21 cellular contexts compared by ENCODE assay signal in genomic region chr3:100124116-100124767, GRCh38. TPM values are rescaled to one million over a fixed set of nuclear protein-coding genes. Genes with fewer than 3 reads are reported as not detected.
DNase-seq lines count a peak whose midpoint lies in the region; ATAC-seq and TF ChIP-seq lines count a peak whose summit lies in the region.
"Had no signal": no experiment of that assay in that cellular context is flagged by ENCODE, and none has a peak within 500 bp of the region (broad histone marks: within the 10 kb centered on the region; RNA-seq: fewer than 3 reads in every experiment).

No MANE protein-coding gene starts in this region.

- TF ChIP-seq CTCF in ascending aorta (IDR thresholded peaks at IDR 0.05): no peak
- TF ChIP-seq CTCF in spleen (IDR thresholded peaks at IDR 0.05 in 8 of 11, conservative IDR thresholded peaks at IDR 0.05 in 3 of 11): no peak
- TF ChIP-seq CTCF in upper lobe of right lung (IDR thresholded peaks at IDR 0.05): no peak

- H3K36me3 ChIP-seq in ascending aorta (no peaks in the 10 kb centered on the region), spleen (no peaks in the 10 kb centered on the region), upper lobe of right lung (no peaks in the 10 kb centered on the region)
- H3K36me3 ChIP-seq in CD8-positive, alpha-beta memory T cell (ENCODE audit: insufficient read depth, low read length): no peaks in the 10 kb centered on the region
- H3K36me3 ChIP-seq: brain microvascular endothelial cell, MG63, prostate gland had no signal

- no peaks in the 10 kb centered on the region for H3K27me3 Mint-ChIP-seq in CD8-positive, alpha-beta memory T cell
- H3K27me3 Mint-ChIP-seq: stimulated activated naive CD8-positive, alpha-beta T cell treated with anti-CD3 and anti-CD28 coated beads, Interleukin-15, Interleukin-2, amounts not matched to agents 100 ng/mL and 50 ng/mL, for 24 hours; T-helper 17 cell had no signal

- H3K36me3 Mint-ChIP-seq in CD8-positive, alpha-beta memory T cell: peaks cover 0 to 3% (median 0%) of the 10 kb centered on the region in 3 donors

- H3K27ac Mint-ChIP-seq in CD8-positive, alpha-beta memory T cell: no peak overlapping the region
- H3K27ac Mint-ChIP-seq: activated T-helper 2 cell treated with anti-CD3 and anti-CD28 coated beads, Interferon-gamma antibody, Interleukin-2, Interleukin-4, amounts not matched to agents 10 μg/mL and 5 μg/mL and 100 μg/mL, durations not matched to agents 14 hours and 24 hours and 36 hours; stimulated activated naive CD8-positive, alpha-beta T cell treated with anti-CD3 and anti-CD28 coated beads, Interleukin-15, Interleukin-2, amounts not matched to agents 100 ng/mL and 50 ng/mL, for 24 hours; T-helper 17 cell had no signal

- no peak overlapping the region for H3K4me3 Mint-ChIP-seq in CD8-positive, alpha-beta memory T cell
- H3K4me3 Mint-ChIP-seq: endodermal cell; nephron; stimulated activated naive CD8-positive, alpha-beta T cell treated with anti-CD3 and anti-CD28 coated beads, Interleukin-15, Interleukin-2, amounts not matched to agents 100 ng/mL and 50 ng/mL, for 24 hours; T-helper 17 cell had no signal

- H3K4me1 ChIP-seq in ascending aorta (peaks cover 1 to 31% of the 10 kb centered on the region in 2 donors), right cardiac atrium (ENCODE audit: control insufficient read depth, insufficient read depth, low read length) (peaks cover 4% of the 10 kb centered on the region), spleen (peaks cover 0 to 14% (median 0%) of the 10 kb centered on the region in 6 donors), upper lobe of right lung (peaks cover 1% of the 10 kb centered on the region)
- no peaks in the 10 kb centered on the region for H3K4me1 ChIP-seq in CD8-positive, alpha-beta memory T cell (ENCODE audit: insufficient read depth, low read length)
- H3K4me1 ChIP-seq: prostate gland had no signal

- ATAC-seq in HG02870 (IDR thresholded peaks at IDR 0.05; ENCODE audit: unreplicated experiment): peak; percentile 78
- peak; percentile 59 to 64 for ATAC-seq in right cardiac atrium
- ATAC-seq in upper lobe of right lung: no peak
- ATAC-seq: T-helper 17 cell had no signal

- H3K9me3 ChIP-seq in ascending aorta (no peaks in the 10 kb centered on the region), right cardiac atrium (ENCODE audit: control insufficient read depth, low read length) (no peaks in the 10 kb centered on the region), spleen (no peaks in the 10 kb centered on the region), upper lobe of right lung (no peaks in the 10 kb centered on the region)
- H3K9me3 ChIP-seq in CD8-positive, alpha-beta memory T cell (ENCODE audit: low read length): no peaks in the 10 kb centered on the region
- H3K9me3 ChIP-seq: MG63, prostate gland had no signal

- DNase-seq in ascending aorta (ENCODE audit: low spot score in 2 of 2): no peak
- DNase-seq in right cardiac atrium: peak; percentile 16 to 52 (median 40)
- peak; percentile 72 for DNase-seq in spleen
- no peak for DNase-seq in LoVo (ENCODE audit: low spot score)
- DNase-seq in CD8-positive, alpha-beta memory T cell: no peak
- DNase-seq in upper lobe of right lung: no peak
- DNase-seq: activated CD4-positive, alpha-beta T cell treated with anti-CD3 and anti-CD28 coated beads for 48 hours; brain microvascular endothelial cell; cortex of kidney; endodermal cell; kidney glomerular epithelial cell; MG63; NCI-H1436; stimulated activated CD4-positive, alpha-beta T cell treated with anti-CD3 and anti-CD28 coated beads, Interleukin-2, amount 100 ng/mL, for 48 hours; T-helper 17 cell had no signal

- no peaks in the 10 kb centered on the region for H3K4me1 Mint-ChIP-seq in CD8-positive, alpha-beta memory T cell

- POLR2A ChIA-PET in CD8-positive, alpha-beta memory T cell (lab: Charles Lee): no interaction called here

- CTCF ChIA-PET in CD8-positive, alpha-beta memory T cell (lab: Charles Lee): no interaction called here

- no peak for TF ChIP-seq POLR2A in spleen (IDR thresholded peaks at IDR 0.05)

- intact Hi-C loops in ascending aorta (cut with DNase I) (no loop called here), right cardiac atrium (cut with DNase I) (no loop called here), spleen (cut with DNase I; ENCODE audit: low total_unique reads) (no loop called here), upper lobe of right lung (cut with DNase I) (no loop called here)

- H3K4me3 ChIP-seq in ascending aorta (no peak overlapping the region), right cardiac atrium (ENCODE audit: low read length) (no peak overlapping the region), spleen (no peak overlapping the region), upper lobe of right lung (no peak overlapping the region)
- H3K4me3 ChIP-seq in CD8-positive, alpha-beta memory T cell (ENCODE audit: low read length): no peak overlapping the region
- H3K4me3 ChIP-seq: MG63, prostate gland, smooth muscle cell had no signal

- WGBS in right cardiac atrium: 60% methylated on average over 5 of the region's 5 CpGs
- 69 to 80% (median 72%) methylated on average over 5 of the region's 5 CpGs for WGBS in spleen, 5 donors

- H3K27ac ChIP-seq in ascending aorta (peak overlapping the region; percentile 63 to 64), right cardiac atrium (ENCODE audit: low read length) (peak overlapping the region; percentile 9), spleen (peak overlapping the region in 4 of 8 donors; percentile 5 to 21 (median 14)), upper lobe of right lung (no peak overlapping the region)
- no peak overlapping the region for H3K27ac ChIP-seq in CD8-positive, alpha-beta memory T cell (ENCODE audit: low read depth, low read length)
- H3K27ac ChIP-seq: brain microvascular endothelial cell, prostate gland had no signal

- H3K27me3 ChIP-seq in ascending aorta: no peaks in the 10 kb centered on the region
- no peaks in the 10 kb centered on the region for H3K27me3 ChIP-seq in right cardiac atrium (ENCODE audit: control insufficient read depth, insufficient read depth)
- H3K27me3 ChIP-seq in spleen (replicated peaks in 1 of 7): no peaks in the 10 kb centered on the region
- no peaks in the 10 kb centered on the region for H3K27me3 ChIP-seq in CD8-positive, alpha-beta memory T cell (ENCODE audit: insufficient read depth, low read length, poor library complexity, severe bottlenecking)
- no peaks in the 10 kb centered on the region for H3K27me3 ChIP-seq in upper lobe of right lung
- H3K27me3 ChIP-seq: brain microvascular endothelial cell, MG63 had no signal

- no peaks in the 10 kb centered on the region for H3K9me3 Mint-ChIP-seq in CD8-positive, alpha-beta memory T cell
- H3K9me3 Mint-ChIP-seq: activated T-helper 2 cell treated with anti-CD3 and anti-CD28 coated beads, Interferon-gamma antibody, Interleukin-2, Interleukin-4, amounts not matched to agents 10 μg/mL and 5 μg/mL and 100 μg/mL, durations not matched to agents 14 hours and 24 hours and 36 hours; endodermal cell; nephron; stimulated activated naive CD8-positive, alpha-beta T cell treated with anti-CD3 and anti-CD28 coated beads, Interleukin-15, Interleukin-2, amounts not matched to agents 100 ng/mL and 50 ng/mL, for 24 hours had no signal

RNA-seq across cellular contexts. Expression of gene FILIP1L, which starts 9.9 kb away (rescaled TPM):
- 106 TPM for total RNA-seq in ascending aorta
- total RNA-seq in right cardiac atrium: 10 to 100 TPM; 53.6 to 88.3 (median 68.7) TPM
- polyA plus RNA-seq in right cardiac atrium: 42.2 TPM
- 10 to 100 TPM; 17.6 to 47.7 (median 41.3) TPM for total RNA-seq in spleen
- 10 to 100 TPM; 11.1 to 15.2 (median 14.0) TPM for polyA plus RNA-seq in spleen
- under 1 TPM; 0.20 to 0.27 TPM for total RNA-seq in CD8-positive, alpha-beta memory T cell
- polyA plus RNA-seq in CD8-positive, alpha-beta memory T cell: 0.12 TPM
- total RNA-seq in upper lobe of right lung: 43.2 TPM

Comparison
In these comparisons a context has a peak if more than half of its experiments do, and no peak if none do; other contexts are left out.
1. DNase-seq: peak in right cardiac atrium (3 of 3) and spleen (single experiment); none in ascending aorta (0 of 2), LoVo (single experiment), CD8-positive, alpha-beta memory T cell (0 of 5) and upper lobe of right lung (single experiment).
2. H3K27ac ChIP-seq: peak in ascending aorta (2 of 2) and right cardiac atrium (single experiment); none in CD8-positive, alpha-beta memory T cell (single experiment) and upper lobe of right lung (single experiment).
3. RNA of gene FILIP1L, which starts 9.9 kb away (total RNA-seq): 106 TPM in ascending aorta (single experiment), 53.6 to 88.3 TPM in right cardiac atrium, 43.2 TPM in upper lobe of right lung (single experiment) and 17.6 to 47.7 TPM in spleen; 0.20 to 0.27 TPM in CD8-positive, alpha-beta memory T cell; every median in the first group is over 10 times any median in the second.